Comparison of ENCODE assay signal across 12 cellular contexts in genomic region chr10:67815571-67816059, GRCh38. TPM values are rescaled to one million over a fixed set of nuclear protein-coding genes. Genes with fewer than 3 reads are reported as not detected.
DNase-seq lines count a peak whose midpoint lies in the region; ATAC-seq and TF ChIP-seq lines count a peak whose summit lies in the region.
"Had no signal": no experiment of that assay in that cellular context is flagged by ENCODE, and none has a peak within 500 bp of the region (broad histone marks: within the 10 kb centered on the region; RNA-seq: fewer than 3 reads in every experiment).

No MANE protein-coding gene starts in this region.

- in situ Hi-C loops in astrocyte of the spinal cord (cut with HindIII; ENCODE audit: low sequenced_read_pairs) = no loop called here

- H3K36me3 Mint-ChIP-seq in activated CD4-positive, alpha-beta T cell treated with anti-CD3 and anti-CD28 coated beads for 36 hours (ENCODE audit: low read depth) = no peaks in the 10 kb centered on the region
- H3K36me3 Mint-ChIP-seq in activated CD4-positive, alpha-beta T cell treated with anti-CD3 and anti-CD28 coated beads, Interleukin-2, amount 10 ng/mL, durations not matched to agents 7 days and 5 days (ENCODE audit: low read depth) = peaks cover 3% of the 10 kb centered on the region
- H3K36me3 Mint-ChIP-seq: stimulated activated naive B cell treated with anti-CD40 and anti-IgM and Interleukin-4, amounts not matched to agents 10 μg/mL and 1 μg/mL and 100 μg/mL, for 72 hours had no signal

- TF ChIP-seq CTCF in astrocyte of the spinal cord (IDR thresholded peaks at IDR 0.05; ENCODE audit: low read depth, low read length) = no peak
- no peak for TF ChIP-seq CTCF in psoas muscle (IDR thresholded peaks at IDR 0.05)

- CTCF ChIA-PET in activated CD4-positive, alpha-beta T cell treated with anti-CD3 and anti-CD28 coated beads for 36 hours (lab: Charles Lee) = interaction anchor here (1.1 kb wide), 1 partner anchor 9 kb away, joined by 3 read pairs; no protein-coding TSS in a partner anchor
- CTCF ChIA-PET in activated CD4-positive, alpha-beta T cell treated with anti-CD3 and anti-CD28 coated beads, Interleukin-2, amount 10 ng/mL, durations not matched to agents 7 days and 5 days (lab: Charles Lee) = interaction anchor here (0.5 to 1.2 kb wide), 2 partner anchors 27 to 157 kb away, joined by 3 to 4 read pairs; no protein-coding TSS in a partner anchor

- no peaks in the 10 kb centered on the region for H3K27me3 Mint-ChIP-seq in activated CD4-positive, alpha-beta T cell treated with anti-CD3 and anti-CD28 coated beads for 36 hours
- H3K27me3 Mint-ChIP-seq in activated CD4-positive, alpha-beta T cell treated with anti-CD3 and anti-CD28 coated beads, Interleukin-2, amount 10 ng/mL, durations not matched to agents 7 days and 5 days = no peaks in the 10 kb centered on the region
- H3K27me3 Mint-ChIP-seq: stimulated activated naive B cell treated with anti-CD40 and anti-IgM and Interleukin-4, amounts not matched to agents 10 μg/mL and 1 μg/mL and 100 μg/mL, for 72 hours had no signal

- H3K9me3 ChIP-seq in psoas muscle = no peaks in the 10 kb centered on the region

- H3K4me3 ChIP-seq in astrocyte of the spinal cord (ENCODE audit: low read depth, low read length) (no peak overlapping the region), psoas muscle (no peak overlapping the region)

- WGBS in psoas muscle, 3 donors = 41 to 59% (median 42%) methylated on average over 4 of the region's 4 CpGs

- peak overlapping the region; percentile 51 for H3K27ac Mint-ChIP-seq in activated CD4-positive, alpha-beta T cell treated with anti-CD3 and anti-CD28 coated beads for 36 hours
- H3K27ac Mint-ChIP-seq in activated CD4-positive, alpha-beta T cell treated with anti-CD3 and anti-CD28 coated beads, Interleukin-2, amount 10 ng/mL, durations not matched to agents 7 days and 5 days = no peak overlapping the region
- H3K27ac Mint-ChIP-seq: stimulated activated naive B cell treated with anti-CD40 and anti-IgM and Interleukin-4, amounts not matched to agents 10 μg/mL and 1 μg/mL and 100 μg/mL, for 72 hours; T-helper 2 cell treated with Interferon-gamma antibody and Interleukin-4, amounts not matched to agents 5 μg/mL and 100 μg/mL, for 36 hours had no signal

- H3K27ac ChIP-seq in psoas muscle = peak overlapping the region; percentile 46

- H3K27me3 ChIP-seq in psoas muscle (ENCODE audit: insufficient read depth in 3 of 3, low read length in 2 of 3) = no peaks in the 10 kb centered on the region

- no peak for DNase-seq in activated CD4-positive, alpha-beta T cell treated with anti-CD3 and anti-CD28 coated beads for 36 hours
- no peak for DNase-seq in activated CD4-positive, alpha-beta T cell treated with anti-CD3 and anti-CD28 coated beads, Interleukin-2, amount 10 ng/mL, durations not matched to agents 7 days and 5 days
- DNase-seq in NCI-H2196 (lab: John Stamatoyannopoulos, UW; ENCODE audit: unreplicated experiment) = peak; percentile 78
- peak; percentile 36 for DNase-seq in astrocyte of the spinal cord (ENCODE audit: low read depth, low spot score)
- DNase-seq in psoas muscle = no peak
- DNase-seq: activated T-cell treated with anti-CD3 and anti-CD28 coated beads for 4 hours; GF-D8; stimulated activated naive B cell treated with anti-CD40 and anti-IgM and Interleukin-4, amounts not matched to agents 10 μg/mL and 1 μg/mL and 100 μg/mL, for 72 hours had no signal

- no peaks in the 10 kb centered on the region for H3K4me1 ChIP-seq in psoas muscle

- no peak overlapping the region for H3K4me3 Mint-ChIP-seq in activated CD4-positive, alpha-beta T cell treated with anti-CD3 and anti-CD28 coated beads for 36 hours
- no peak overlapping the region for H3K4me3 Mint-ChIP-seq in activated CD4-positive, alpha-beta T cell treated with anti-CD3 and anti-CD28 coated beads, Interleukin-2, amount 10 ng/mL, durations not matched to agents 7 days and 5 days
- H3K4me3 Mint-ChIP-seq: stimulated activated naive B cell treated with anti-CD40 and anti-IgM and Interleukin-4, amounts not matched to agents 10 μg/mL and 1 μg/mL and 100 μg/mL, for 72 hours; T-helper 2 cell treated with Interferon-gamma antibody and Interleukin-4, amounts not matched to agents 5 μg/mL and 100 μg/mL, for 36 hours had no signal

- POLR2A ChIA-PET in activated CD4-positive, alpha-beta T cell treated with anti-CD3 and anti-CD28 coated beads for 36 hours (lab: Charles Lee) = no interaction called here
- POLR2A ChIA-PET in activated CD4-positive, alpha-beta T cell treated with anti-CD3 and anti-CD28 coated beads, Interleukin-2, amount 10 ng/mL, durations not matched to agents 7 days and 5 days (lab: Charles Lee) = interaction anchor here (0.5 kb wide), 1 partner anchor 21 kb away, joined by 9 read pairs; no protein-coding TSS in a partner anchor

- intact Hi-C loops in activated CD4-positive, alpha-beta T cell treated with anti-CD3 and anti-CD28 coated beads for 36 hours (cut with DNase I, micrococcal nuclease) = loop anchor here (1.0 to 2.0 kb wide), 5 partner anchors 12 to 33 kb away; no protein-coding TSS in a partner anchor
- intact Hi-C loops in psoas muscle (cut with DNase I) = no loop called here

- no peaks in the 10 kb centered on the region for H3K9me3 Mint-ChIP-seq in activated CD4-positive, alpha-beta T cell treated with anti-CD3 and anti-CD28 coated beads for 36 hours (ENCODE audit: low read depth)
- no peaks in the 10 kb centered on the region for H3K9me3 Mint-ChIP-seq in activated CD4-positive, alpha-beta T cell treated with anti-CD3 and anti-CD28 coated beads, Interleukin-2, amount 10 ng/mL, durations not matched to agents 7 days and 5 days
- H3K9me3 Mint-ChIP-seq: T-helper 2 cell treated with Interferon-gamma antibody and Interleukin-4, amounts not matched to agents 5 μg/mL and 100 μg/mL, for 36 hours had no signal

- peaks cover 0 to 11% of the 10 kb centered on the region in 2 donors for H3K36me3 ChIP-seq in psoas muscle (ENCODE audit: insufficient read depth in 1 of 2, low read depth in 1 of 2)

- peak; percentile 63 for ATAC-seq in activated CD4-positive, alpha-beta T cell treated with anti-CD3 and anti-CD28 coated beads for 36 hours
- peak; percentile 36 to 79 (median 66) for ATAC-seq in psoas muscle
- no peak for ATAC-seq in GM21723 (IDR thresholded peaks at IDR 0.05; ENCODE audit: unreplicated experiment)
- no peak for ATAC-seq in HG03571 (IDR thresholded peaks at IDR 0.05; ENCODE audit: unreplicated experiment)
- no peak for ATAC-seq in GM18873 (IDR thresholded peaks at IDR 0.05; ENCODE audit: low FRiP score, unreplicated experiment)
- ATAC-seq: stimulated activated naive B cell treated with anti-CD40 and anti-IgM and Interleukin-4, amounts not matched to agents 10 μg/mL and 1 μg/mL and 100 μg/mL, for 72 hours had no signal

- peaks cover 22% of the 10 kb centered on the region for H3K4me1 Mint-ChIP-seq in activated CD4-positive, alpha-beta T cell treated with anti-CD3 and anti-CD28 coated beads for 36 hours
- H3K4me1 Mint-ChIP-seq in activated CD4-positive, alpha-beta T cell treated with anti-CD3 and anti-CD28 coated beads, Interleukin-2, amount 10 ng/mL, durations not matched to agents 7 days and 5 days = peaks cover 14% of the 10 kb centered on the region
- H3K4me1 Mint-ChIP-seq: stimulated activated naive B cell treated with anti-CD40 and anti-IgM and Interleukin-4, amounts not matched to agents 10 μg/mL and 1 μg/mL and 100 μg/mL, for 72 hours had no signal

RNA-seq across cellular contexts. Expression of gene DNAJC12, which starts 22.4 kb away (rescaled TPM):
- total RNA-seq in activated CD4-positive, alpha-beta T cell treated with anti-CD3 and anti-CD28 coated beads for 36 hours = 1 to 10 TPM; 6.6 to 7.0 TPM
- 1 to 10 TPM in 1 of 2 experiments, under 1 TPM in 1; 0.79 to 1.9 TPM for total RNA-seq in activated CD4-positive, alpha-beta T cell treated with anti-CD3 and anti-CD28 coated beads, Interleukin-2, amount 10 ng/mL, durations not matched to agents 7 days and 5 days
- 1 to 10 TPM; 5.8 to 9.2 (median 7.7) TPM for total RNA-seq in psoas muscle
- polyA plus RNA-seq in psoas muscle = 10 to 100 TPM in 2 of 3 donors, 1 to 10 TPM in 1; 2.1 to 20.4 (median 13.8) TPM

Comparison
In these comparisons a context has a peak if more than half of its experiments do, and no peak if none do; other contexts are left out.
1. ATAC-seq: peak in activated CD4-positive, alpha-beta T cell treated with anti-CD3 and anti-CD28 coated beads for 36 hours (single experiment) and psoas muscle (4 of 4); none in GM21723 (single experiment), HG03571 (single experiment) and GM18873 (single experiment).
2. DNase-seq: peak in NCI-H2196 (single experiment) and astrocyte of the spinal cord (single experiment); none in activated CD4-positive, alpha-beta T cell treated with anti-CD3 and anti-CD28 coated beads for 36 hours (single experiment), activated CD4-positive, alpha-beta T cell treated with anti-CD3 and anti-CD28 coated beads, Interleukin-2, amount 10 ng/mL, durations not matched to agents 7 days and 5 days (single experiment) and psoas muscle (0 of 2).
3. intact Hi-C loops: an anchor here in activated CD4-positive, alpha-beta T cell treated with anti-CD3 and anti-CD28 coated beads for 36 hours (1.0 to 2.0 kb wide); none called in psoas muscle.